ENCODE assay signal across 1 cellular context in genomic region chr1:246617768-246618167, GRCh38.
TF ChIP-seq lines count a peak whose summit lies in the region.

No MANE protein-coding gene starts in this region.

TF ChIP-seq in WTC11, 78 proteins besides CTCF, POLR2A, EP300 and RAD21 (continued from another document):
- TF ChIP-seq, protein P1, sequence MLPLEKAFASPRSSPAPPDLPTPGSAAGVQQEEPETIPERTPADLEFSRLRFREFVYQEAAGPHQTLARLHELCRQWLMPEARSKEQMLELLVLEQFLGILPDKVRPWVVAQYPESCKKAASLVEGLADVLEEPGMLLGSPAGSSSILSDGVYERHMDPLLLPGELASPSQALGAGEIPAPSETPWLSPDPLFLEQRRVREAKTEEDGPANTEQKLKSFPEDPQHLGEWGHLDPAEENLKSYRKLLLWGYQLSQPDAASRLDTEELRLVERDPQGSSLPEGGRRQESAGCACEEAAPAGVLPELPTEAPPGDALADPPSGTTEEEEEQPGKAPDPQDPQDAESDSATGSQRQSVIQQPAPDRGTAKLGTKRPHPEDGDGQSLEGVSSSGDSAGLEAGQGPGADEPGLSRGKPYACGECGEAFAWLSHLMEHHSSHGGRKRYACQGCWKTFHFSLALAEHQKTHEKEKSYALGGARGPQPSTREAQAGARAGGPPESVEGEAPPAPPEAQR (CRISPR knock-in tag; IDR thresholded peaks at IDR 0.05): no peak
- TF ChIP-seq ZNF671 (CRISPR knock-in tag; IDR thresholded peaks at IDR 0.05) (no peak), SOX15 (CRISPR knock-in tag; IDR thresholded peaks at IDR 0.05) (no peak), ATF1 (CRISPR knock-in tag; IDR thresholded peaks at IDR 0.05) (no peak)
TF ChIP-seq in WTC11: peak in this region for 0.
